ENCODE assay signal across 23 cellular contexts in the genomic region with DNA sequence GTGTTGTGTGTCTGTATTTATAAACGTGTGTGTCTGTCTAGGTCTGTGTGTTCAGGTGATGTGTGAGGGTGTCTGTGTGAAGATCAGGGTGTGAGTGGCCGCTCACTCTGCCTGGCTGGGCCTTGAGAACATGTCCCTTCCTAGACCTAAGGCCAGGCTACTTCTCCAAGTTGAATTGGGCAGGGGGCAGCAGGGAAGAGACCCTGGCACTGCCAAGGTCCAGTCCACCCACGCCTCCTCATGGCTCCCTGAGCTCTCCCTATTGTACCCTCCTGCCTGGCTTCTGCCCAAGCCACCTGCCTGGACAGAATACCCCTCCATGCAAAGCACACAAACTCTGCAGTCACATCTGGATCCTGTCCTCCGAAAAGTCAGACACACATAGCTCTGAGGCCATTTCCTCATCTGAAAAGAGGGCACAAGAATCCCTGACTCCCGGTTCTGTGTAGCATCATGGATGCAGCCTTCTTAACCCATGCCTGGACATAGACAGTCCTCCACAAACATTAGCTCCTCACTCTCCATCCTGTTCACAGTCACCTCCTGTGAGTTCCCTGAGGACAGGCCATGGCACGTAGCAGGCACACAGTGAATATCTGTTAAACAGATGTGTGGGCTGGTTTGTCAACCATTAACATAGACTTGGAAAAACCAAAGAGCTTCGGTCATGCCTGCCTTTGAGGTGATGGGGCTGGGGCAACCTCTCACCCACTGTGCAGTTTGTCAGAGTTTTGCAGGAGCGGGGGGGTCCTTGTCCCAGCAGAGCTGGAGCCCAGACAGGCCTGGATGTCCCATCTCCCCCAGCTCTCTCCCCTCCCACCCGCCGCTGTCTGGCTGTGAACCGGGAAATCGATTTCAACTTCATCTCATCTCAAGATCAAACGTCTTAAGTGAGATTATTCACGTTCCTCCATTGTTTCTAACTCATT.
A peak's percentile ranks its signal among the peaks of the same experiment; 100 is the strongest.
DNase-seq lines count a peak whose midpoint lies in the region; ATAC-seq and TF ChIP-seq lines count a peak whose summit lies in the region.
"Had no signal": no experiment of that assay in that cellular context is flagged by ENCODE, and none has a peak within 500 bp of the region (broad histone marks: within the 10 kb centered on the region; RNA-seq: fewer than 3 reads in every experiment).

No MANE protein-coding gene starts in this region.

- no peaks in the 10 kb centered on the region for H3K4me1 Mint-ChIP-seq in activated CD4-positive, alpha-beta T cell treated with anti-CD3 and anti-CD28 coated beads, Interleukin-2, amount 10 ng/mL, durations not matched to agents 24 days and 14 days

- H3K27ac Mint-ChIP-seq in activated CD4-positive, alpha-beta T cell treated with anti-CD3 and anti-CD28 coated beads, Interleukin-2, amount 10 ng/mL, durations not matched to agents 24 days and 14 days = no peak overlapping the region
- H3K27ac Mint-ChIP-seq: CD4-positive, alpha-beta T cell; nephron had no signal

- H2AFZ ChIP-seq in Loucy (ENCODE audit: low read length) = 0 out of 2 replicates have a peak overlapping the region, but pooled peaks have one; percentile 11

- no peak for TF ChIP-seq CTCF in Loucy (conservative IDR thresholded peaks at IDR 0.05; ENCODE audit: low read length)
- no peak for TF ChIP-seq CTCF in lower leg skin (IDR thresholded peaks at IDR 0.05)

- no peak for ATAC-seq in sciatic nerve
- no peak for ATAC-seq in GM18505 (IDR thresholded peaks at IDR 0.05; ENCODE audit: unreplicated experiment)
- ATAC-seq: body of pancreas, K562, mucosa of descending colon had no signal

- H4K20me1 ChIP-seq in Loucy (ENCODE audit: insufficient read depth, low read length, poor library complexity, severe bottlenecking) = no peaks in the 10 kb centered on the region

- H3K9me3 Mint-ChIP-seq in activated CD4-positive, alpha-beta T cell treated with anti-CD3 and anti-CD28 coated beads, Interleukin-2, amount 10 ng/mL, durations not matched to agents 24 days and 14 days = no peaks in the 10 kb centered on the region
- H3K9me3 Mint-ChIP-seq: CD4-positive, alpha-beta T cell; nephron had no signal

- H3K36me3 ChIP-seq in Loucy (ENCODE audit: insufficient read depth, low read length) = no peaks in the 10 kb centered on the region
- H3K36me3 ChIP-seq: thoracic aorta had no signal

- H3K4me3 Mint-ChIP-seq in activated CD4-positive, alpha-beta T cell treated with anti-CD3 and anti-CD28 coated beads, Interleukin-2, amount 10 ng/mL, durations not matched to agents 24 days and 14 days = no peak overlapping the region
- H3K4me3 Mint-ChIP-seq: CD4-positive, alpha-beta T cell; nephron had no signal

- H3K4me3 ChIP-seq in Loucy (ENCODE audit: low read length, poor library complexity, severe bottlenecking) (no peak overlapping the region), lower leg skin (ENCODE audit: low read depth, poor library complexity, severe bottlenecking) (no peak overlapping the region)
- H3K4me3 ChIP-seq: body of pancreas, K562, mucosa of descending colon, thoracic aorta had no signal

- H3K27me3 Mint-ChIP-seq in activated CD4-positive, alpha-beta T cell treated with anti-CD3 and anti-CD28 coated beads, Interleukin-2, amount 10 ng/mL, durations not matched to agents 24 days and 14 days = peaks cover 2% of the 10 kb centered on the region

- H3K4me1 ChIP-seq in Loucy (ENCODE audit: insufficient read depth, low read length, poor library complexity, severe bottlenecking) = no peaks in the 10 kb centered on the region
- H3K4me1 ChIP-seq: body of pancreas had no signal

- 63 to 68% methylated on average over 14 of the region's 14 CpGs for WGBS in lower leg skin, 2 donors

- intact Hi-C loops in activated CD4-positive, alpha-beta T cell treated with anti-CD3 and anti-CD28 coated beads, Interleukin-2, amount 10 ng/mL, durations not matched to agents 24 days and 14 days (cut with micrococcal nuclease) = no loop called here
- intact Hi-C loops in lower leg skin (cut with DNase I; ENCODE audit: low total_unique reads) (no loop called here), sciatic nerve (cut with DNase I) (no loop called here)

- H3K27me3 ChIP-seq in Loucy (ENCODE audit: insufficient read depth, low read length, poor library complexity, severe bottlenecking) = no peaks in the 10 kb centered on the region
- H3K27me3 ChIP-seq: body of pancreas had no signal

- no peak overlapping the region for H3K9ac ChIP-seq in Loucy (ENCODE audit: low read depth, low read length, poor library complexity, severe bottlenecking)

- no peaks in the 10 kb centered on the region for H3K36me3 Mint-ChIP-seq in activated CD4-positive, alpha-beta T cell treated with anti-CD3 and anti-CD28 coated beads, Interleukin-2, amount 10 ng/mL, durations not matched to agents 24 days and 14 days (ENCODE audit: low read depth)

- H3K9me3 ChIP-seq in Loucy (ENCODE audit: insufficient read depth, low read depth, low read length) = no peaks in the 10 kb centered on the region
- H3K9me3 ChIP-seq: body of pancreas, mucosa of descending colon, thoracic aorta had no signal

- DNase-seq in activated CD4-positive, alpha-beta T cell treated with anti-CD3 and anti-CD28 coated beads, Interleukin-2, amount 10 ng/mL, durations not matched to agents 24 days and 14 days = peak; percentile 34
- DNase-seq in activated CD4-positive, alpha-beta T cell treated with anti-CD3 and anti-CD28 coated beads for 48 hours = no peak
- peak; percentile 7 to 75 for DNase-seq in lower leg skin (ENCODE audit: low spot score in 2 of 2)
- peak; percentile 1 for DNase-seq in stimulated activated CD8-positive, alpha-beta memory T cell treated with anti-CD3 and anti-CD28 coated beads, Interleukin-4, amount 100 ng/mL, for 48 hours
- DNase-seq in sciatic nerve (ENCODE audit: low spot score) = no peak
- DNase-seq in NCI-H187 treated with DMSO at 0.1 percent for 48 hours (lab: John Stamatoyannopoulos, UW) = no peak
- DNase-seq: activated CD4-positive, alpha-beta T cell treated with anti-CD3 and anti-CD28 coated beads, Interleukin-2, amount 50 U/mL, for 48 hours; activated CD4-positive, CD25-positive, alpha-beta regulatory T cell; activated gamma-delta T cell treated with Interleukin-2 at 50 U/mL for 16 hours; body of pancreas; CD4-positive, alpha-beta T cell; GOT3; mucosa of descending colon; NCI-H1105 treated with DMSO at 0.1 percent for 48 hours; NCI-H2081; NCI-H2227 treated with DMSO at 0.1 percent for 48 hours; stimulated activated CD4-positive, alpha-beta T cell treated with anti-CD3 and anti-CD28 coated beads, Interleukin-15, amount 100 ng/mL, for 24 hours; stimulated activated naive CD4-positive, alpha-beta T cell treated with Interleukin-2 at 50 U/mL for 16 hours had no signal

- no peaks in the 10 kb centered on the region for H3K79me2 ChIP-seq in Loucy (ENCODE audit: insufficient read depth, low read length)

- TF ChIP-seq POLR2A in lower leg skin (IDR thresholded peaks at IDR 0.05) = no peak
- no peak for TF ChIP-seq POLR2A in GM18505 (IDR thresholded peaks at IDR 0.05; ENCODE audit: borderline replicate concordance, extremely low read depth, insufficient read depth, insufficient read length)

- H3K9me2 ChIP-seq in Loucy (replicated peaks; ENCODE audit: low read depth, low read length) = no peaks in the 10 kb centered on the region

- H3K4me2 ChIP-seq in Loucy (ENCODE audit: low read depth, low read length, poor library complexity, severe bottlenecking) = no peak overlapping the region

- no peaks in the 10 kb centered on the region for H3F3A ChIP-seq in Loucy (ENCODE audit: low read depth)

Comparison
In these comparisons a context has a peak if more than half of its experiments do, and no peak if none do; other contexts are left out.
1. DNase-seq: peak in activated CD4-positive, alpha-beta T cell treated with anti-CD3 and anti-CD28 coated beads, Interleukin-2, amount 10 ng/mL, durations not matched to agents 24 days and 14 days (single experiment), lower leg skin (2 of 2) and stimulated activated CD8-positive, alpha-beta memory T cell treated with anti-CD3 and anti-CD28 coated beads, Interleukin-4, amount 100 ng/mL, for 48 hours (single experiment); none in activated CD4-positive, alpha-beta T cell treated with anti-CD3 and anti-CD28 coated beads for 48 hours (single experiment), sciatic nerve (single experiment) and NCI-H187 treated with DMSO at 0.1 percent for 48 hours (single experiment).